ENCODE assay signal across 19 cellular contexts in genomic region chr14:56390859-56391258, GRCh38.
DNase-seq lines count a peak whose midpoint lies in the region; ATAC-seq and TF ChIP-seq lines count a peak whose summit lies in the region.
"Had no signal": no experiment of that assay in that cellular context is flagged by ENCODE, and none has a peak within 500 bp of the region (broad histone marks: within the 10 kb centered on the region; RNA-seq: fewer than 3 reads in every experiment).

No MANE protein-coding gene starts in this region.

- no peak overlapping the region for H3K23ac ChIP-seq in trophoblast cell (ENCODE audit: low read length)

- no peak overlapping the region for H2BK12ac ChIP-seq in trophoblast cell (ENCODE audit: low read length)

- no peak overlapping the region for H4K8ac ChIP-seq in trophoblast cell (ENCODE audit: low read depth, low read length)

- H2BK120ac ChIP-seq in trophoblast cell (ENCODE audit: insufficient read depth, low read length, poor library complexity), result no peak overlapping the region

- DNase-seq in GM10248 (ENCODE audit: extremely low spot score), result no peak
- DNase-seq in NAMALWA (ENCODE audit: low spot score), result peak; percentile 0
- DNase-seq in dermis blood vessel endothelial cell, result peak; percentile 20
- peak; percentile 9 to 56 for DNase-seq in trophoblast cell
- no peak for DNase-seq in D341Med (ENCODE audit: low spot score)
- no peak for DNase-seq in T-helper 17 cell
- DNase-seq: activated B cell treated with CpG ODN at 0.5 μM for 24 hours; activated CD4-positive, alpha-beta T cell treated with anti-CD3 and anti-CD28 coated beads, Interleukin-2, amount 50 U/mL, for 48 hours; activated T-cell treated with anti-CD3 and anti-CD28 coated beads for 4 hours; amniotic stem cell; caudate nucleus; erythroblast; HCEC 1CT; left lung; NCI-H1417 treated with DMSO at 0.1 percent for 48 hours; pancreas had no signal

- no peak overlapping the region for H2AK5ac ChIP-seq in trophoblast cell (ENCODE audit: low read length)

- peak; percentile 4 for TF ChIP-seq CTCF in GM10248 (IDR thresholded peaks at IDR 0.05; ENCODE audit: control extremely low read depth, extremely low read depth, low read depth, missing control alignments)

- no peak overlapping the region for H3K27ac Mint-ChIP-seq in T-helper 17 cell
- H3K27ac Mint-ChIP-seq: activated B cell treated with CpG ODN at 0.5 μM for 24 hours, nephron had no signal

- H3K4me1 Mint-ChIP-seq in T-helper 17 cell, result no peaks in the 10 kb centered on the region
- H3K4me1 Mint-ChIP-seq: activated B cell treated with CpG ODN at 0.5 μM for 24 hours, nephron had no signal

- H3K79me2 ChIP-seq in trophoblast cell (ENCODE audit: control insufficient read depth, insufficient read depth, low read length, poor library complexity), result no peaks in the 10 kb centered on the region

- whole genome bisulfite sequencing in trophoblast cell (ENCODE audit: extremely low coverage, insufficient coverage, insufficient read length), result no CpG with 5 or more reads among the region's 1 CpG

- CTCF ChIA-PET in GM10248 (lab: Yijun Ruan, JAX), result interaction anchor here (1.2 kb wide), 1 partner anchor 13 kb away, joined by 3 read pairs; no protein-coding TSS in a partner anchor

- H3K4me1 ChIP-seq in trophoblast cell (ENCODE audit: control insufficient read depth in 1 of 2, insufficient read depth in 2 of 2, low read length in 2 of 2), result no peaks in the 10 kb centered on the region
- H3K4me1 ChIP-seq: left lung, pancreas, SJSA1 had no signal

- no peak overlapping the region for H3K4me3 ChIP-seq in trophoblast cell (ENCODE audit: low read depth, low read length)
- H3K4me3 ChIP-seq: left lung, pancreas, SJSA1 had no signal

- no peak overlapping the region for H3K4me2 ChIP-seq in trophoblast cell (ENCODE audit: low read length)

- H3K27ac ChIP-seq in trophoblast cell (ENCODE audit: low read depth, low read length), result no peak overlapping the region
- H3K27ac ChIP-seq: left lung, pancreas, SJSA1 had no signal

- no peak overlapping the region for H4K12ac ChIP-seq in trophoblast cell (ENCODE audit: low read depth, low read length)

- no peak overlapping the region for H3K9ac ChIP-seq in trophoblast cell (ENCODE audit: low read length)

- no peaks in the 10 kb centered on the region for H3K36me3 ChIP-seq in trophoblast cell (ENCODE audit: control insufficient read depth in 1 of 2, insufficient read depth in 2 of 2, low read length in 2 of 2)
- H3K36me3 ChIP-seq: left lung, pancreas, SJSA1 had no signal

- no peak overlapping the region for H3K18ac ChIP-seq in trophoblast cell (ENCODE audit: low read length)

- no peaks in the 10 kb centered on the region for H3K27me3 Mint-ChIP-seq in T-helper 17 cell

- no peak for ATAC-seq in GM21529 (IDR thresholded peaks at IDR 0.05; ENCODE audit: unreplicated experiment)
- ATAC-seq in T-helper 17 cell, result no peak
- ATAC-seq: left lung, pancreas had no signal

- POLR2A ChIA-PET in GM10248 (lab: Yijun Ruan, JAX), result no interaction called here

- H2AFZ ChIP-seq in trophoblast cell (ENCODE audit: insufficient read depth, low read length, poor library complexity), result no peak overlapping the region

- H3K36me3 Mint-ChIP-seq in T-helper 17 cell (ENCODE audit: low read depth), result no peaks in the 10 kb centered on the region

- no peaks in the 10 kb centered on the region for H3K27me3 ChIP-seq in trophoblast cell (ENCODE audit: insufficient read depth, low read length)
- H3K27me3 ChIP-seq: left lung, pancreas, SJSA1 had no signal

- H3K9me3 ChIP-seq in trophoblast cell (ENCODE audit: insufficient read depth, low read depth, low read length) (no peaks in the 10 kb centered on the region), T-helper 17 cell (ENCODE audit: control insufficient read depth, low read length, poor library complexity, severe bottlenecking) (no peaks in the 10 kb centered on the region)
- H3K9me3 ChIP-seq: pancreas, SJSA1 had no signal

- no peaks in the 10 kb centered on the region for H3K79me1 ChIP-seq in trophoblast cell (ENCODE audit: low read length)

- no peak overlapping the region for H3K4me3 Mint-ChIP-seq in T-helper 17 cell
- H3K4me3 Mint-ChIP-seq: activated B cell treated with CpG ODN at 0.5 μM for 24 hours, nephron had no signal

- no peak overlapping the region for H3K14ac ChIP-seq in trophoblast cell (ENCODE audit: low read length)

- H3K4ac ChIP-seq in trophoblast cell (ENCODE audit: low read depth, low read length), result no peak overlapping the region

- H4K91ac ChIP-seq in trophoblast cell (ENCODE audit: low read depth, low read length), result no peak overlapping the region

- H2BK5ac ChIP-seq in trophoblast cell (ENCODE audit: low read depth, low read length, poor library complexity), result no peak overlapping the region

Comparison
In these comparisons a context has a peak if more than half of its experiments do, and no peak if none do; other contexts are left out.
1. DNase-seq: peak in NAMALWA (single experiment), dermis blood vessel endothelial cell (single experiment) and trophoblast cell (2 of 2); none in GM10248 (single experiment), D341Med (single experiment) and T-helper 17 cell (0 of 3).